9 cellular contexts compared by ENCODE assay signal in the genomic region with DNA sequence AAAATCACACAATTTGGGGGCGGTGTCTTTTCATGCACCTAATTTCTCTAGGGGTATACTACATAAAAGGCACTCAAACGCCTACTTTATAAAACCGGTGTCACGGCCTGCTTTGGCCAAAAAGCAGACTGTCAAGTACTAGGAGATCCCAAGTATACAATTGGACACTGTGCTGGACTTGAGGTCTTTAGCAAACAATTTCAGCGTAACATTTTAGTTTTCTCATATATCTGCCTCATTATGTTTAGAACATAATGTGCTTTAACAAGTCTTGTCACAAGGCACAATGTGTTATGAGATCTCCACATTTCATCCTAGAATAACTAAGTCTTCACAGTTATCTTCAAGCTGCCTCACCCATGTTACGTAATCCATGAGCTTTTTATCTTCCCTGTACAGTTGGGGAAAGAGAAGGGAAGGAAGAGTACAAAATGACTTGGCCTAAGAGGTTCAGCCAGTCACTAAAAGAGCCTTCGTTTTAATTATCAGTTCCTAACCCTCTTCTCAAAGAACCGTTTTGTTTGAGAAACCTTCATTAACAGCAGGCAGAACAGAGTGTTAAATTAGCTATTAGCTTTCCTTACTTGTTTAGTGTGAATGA. TPM values are rescaled to one million over a fixed set of nuclear protein-coding genes. Genes with fewer than 3 reads are reported as not detected.
DNase-seq lines count a peak whose midpoint lies in the region; ATAC-seq, FAIRE-seq and TF ChIP-seq lines count a peak whose summit lies in the region.
"Had no signal": no experiment of that assay in that cellular context is flagged by ENCODE, and none has a peak within 500 bp of the region (broad histone marks: within the 10 kb centered on the region; RNA-seq: fewer than 3 reads in every experiment).

No MANE protein-coding gene starts in this region.

- H3K27me3 ChIP-seq in PC-3 (ENCODE audit: low read length) (no peaks in the 10 kb centered on the region), endodermal cell (ENCODE audit: control insufficient read depth, insufficient read depth, low read length, poor library complexity, severe bottlenecking) (peaks cover 24% of the 10 kb centered on the region), small intestine (ENCODE audit: control insufficient read depth in 2 of 2, insufficient read depth in 2 of 2, low read length in 2 of 2) (no peaks in the 10 kb centered on the region), upper lobe of left lung (no peaks in the 10 kb centered on the region)

- FAIRE-seq in small intestine (lab: Jason Lieb, UNC) (no peak), urothelium cell line (lab: Jason Lieb, UNC) (no peak)

- peaks cover 62% of the 10 kb centered on the region for H3K4me1 Mint-ChIP-seq in activated T-cell treated with anti-CD3 and anti-CD28 coated beads, Interleukin-2, amount 50 U/mL, for 24 hours (ENCODE audit: low read depth)
- H3K4me1 Mint-ChIP-seq in endodermal cell = peaks cover 41% of the 10 kb centered on the region

- H2AFZ ChIP-seq in PC-3 (ENCODE audit: low read length) = no peak overlapping the region

- no peak for ATAC-seq in PC-3
- no peak for ATAC-seq in upper lobe of left lung (ENCODE audit: low FRiP score in 2 of 2)

- no peaks in the 10 kb centered on the region; the same call in 1 of the 2 replicates for H4K20me1 ChIP-seq in PC-3 (ENCODE audit: low read length)

- H3K4me2 ChIP-seq in PC-3 (ENCODE audit: low read length) = peak overlapping the region; percentile 96

- peaks cover 3% of the 10 kb centered on the region for H3K27me3 Mint-ChIP-seq in activated T-cell treated with anti-CD3 and anti-CD28 coated beads, Interleukin-2, amount 50 U/mL, for 24 hours
- H3K27me3 Mint-ChIP-seq in endodermal cell (ENCODE audit: insufficient read depth) = peaks cover 43% of the 10 kb centered on the region

- H3K27ac ChIP-seq in PC-3 (ENCODE audit: low read length) (no peak overlapping the region), endodermal cell (ENCODE audit: low read depth, low read length) (no peak overlapping the region), small intestine (ENCODE audit: low read depth in 1 of 2, low read length in 1 of 2) (no peak overlapping the region), upper lobe of left lung (no peak overlapping the region)

- H3K4me3 ChIP-seq in PC-3 (ENCODE audit: low read length) (peak overlapping the region; percentile 75), endodermal cell (ENCODE audit: low read length) (peak overlapping the region; percentile 86), small intestine (ENCODE audit: low read depth in 1 of 2, low read length in 2 of 2) (no peak overlapping the region), upper lobe of left lung (no peak overlapping the region)

- peaks cover 5% of the 10 kb centered on the region for H3K36me3 Mint-ChIP-seq in activated T-cell treated with anti-CD3 and anti-CD28 coated beads, Interleukin-2, amount 50 U/mL, for 24 hours (ENCODE audit: low read depth)
- no peaks in the 10 kb centered on the region for H3K36me3 Mint-ChIP-seq in endodermal cell (ENCODE audit: low read depth)

- POLR2A ChIA-PET in PC-3 (lab: Charles Lee; ENCODE audit: unreplicated experiment) = interaction anchor here (0.9 kb wide), 1 partner anchor 30 kb away, joined by 6 read pairs; no protein-coding TSS in a partner anchor

- peaks cover 64% of the 10 kb centered on the region for H3K79me2 ChIP-seq in PC-3 (ENCODE audit: low read length)

- TF ChIP-seq CTCF in PC-3 (conservative IDR thresholded peaks at IDR 0.05; ENCODE audit: low read depth, low read length) = no peak
- no peak for TF ChIP-seq CTCF in endodermal cell (conservative IDR thresholded peaks at IDR 0.05)
- no peak for TF ChIP-seq CTCF in upper lobe of left lung (IDR thresholded peaks at IDR 0.05)

- 81 to 82% methylated on average over 6 to 8 of the region's 8 CpGs for WGBS in endodermal cell (ENCODE audit: insufficient coverage in 1 of 2, insufficient read length in 1 of 2), 2 experiments
- WGBS in small intestine, 3 donors = 58 to 78% (median 71%) methylated on average over 8 of the region's 8 CpGs
- WGBS in upper lobe of left lung, 2 donors = 80 to 84% methylated on average over 8 of the region's 8 CpGs

- H3K9me3 ChIP-seq in PC-3 (ENCODE audit: low read length) (no peaks in the 10 kb centered on the region), endodermal cell (ENCODE audit: control insufficient read depth, low read length) (no peaks in the 10 kb centered on the region), small intestine (ENCODE audit: control insufficient read depth, low read depth) (no peaks in the 10 kb centered on the region), upper lobe of left lung (no peaks in the 10 kb centered on the region)

- DNase-seq in activated T-cell treated with anti-CD3 and anti-CD28 coated beads, Interleukin-2, amount 50 U/mL, for 24 hours = no peak
- DNase-seq in activated T-cell treated with anti-CD3 and anti-CD28 coated beads, Interleukin-2, amount 50 U/mL, for 1 hour = no peak
- DNase-seq in PC-3 = peak; percentile 17
- no peak for DNase-seq in endodermal cell
- DNase-seq in small intestine = peak; percentile 64
- no peak for DNase-seq in urothelium cell line (ENCODE audit: low spot score)
- DNase-seq in retina = no peak
- no peak for DNase-seq in upper lobe of left lung
- DNase-seq: left cardiac atrium had no signal

- H3K9me3 Mint-ChIP-seq in activated T-cell treated with anti-CD3 and anti-CD28 coated beads, Interleukin-2, amount 50 U/mL, for 24 hours = no peaks in the 10 kb centered on the region
- H3K9me3 Mint-ChIP-seq in endodermal cell = no peaks in the 10 kb centered on the region

- TF ChIP-seq POLR2A in upper lobe of left lung (IDR thresholded peaks at IDR 0.05) = no peak

- peak overlapping the region; percentile 94 for H3K4me3 Mint-ChIP-seq in activated T-cell treated with anti-CD3 and anti-CD28 coated beads, Interleukin-2, amount 50 U/mL, for 24 hours
- H3K4me3 Mint-ChIP-seq in endodermal cell = peak overlapping the region; percentile 63

- H3K9ac ChIP-seq in PC-3 (ENCODE audit: low read length) = no peak overlapping the region
- H3K9ac ChIP-seq in endodermal cell (ENCODE audit: extremely low read depth, low read length, poor library complexity, severe bottlenecking) = peak overlapping the region; percentile 55

- H3K9me2 ChIP-seq in PC-3 (replicated peaks; ENCODE audit: low read length) = no peaks in the 10 kb centered on the region

- intact Hi-C loops in PC-3 (cut with micrococcal nuclease) = loop anchor here (5.0 kb wide), 2 partner anchors 39 to 66 kb away; no protein-coding TSS in a partner anchor

- CTCF ChIA-PET in PC-3 (lab: Charles Lee) = interaction anchor here (0.6 kb wide), 1 partner anchor 146 kb away, joined by 3 read pairs; no protein-coding TSS in a partner anchor

- no TSS peak for BruUV-seq in PC-3 (replicated peaks; lab: Mats Ljungman, UMichigan)

- H3K4me1 ChIP-seq in PC-3 (ENCODE audit: insufficient read depth, low read length) (peaks cover 31% of the 10 kb centered on the region), endodermal cell (ENCODE audit: control insufficient read depth, insufficient read depth, low read length) (peaks cover 6% of the 10 kb centered on the region), small intestine (ENCODE audit: control insufficient read depth in 2 of 2, insufficient read depth in 1 of 2, low read depth in 1 of 2, low read length in 1 of 2) (peaks cover 2 to 3% of the 10 kb centered on the region in 2 donors), upper lobe of left lung (peaks cover 0 to 22% (median 8%) of the 10 kb centered on the region in 4 donors)

- no peak overlapping the region for H3K27ac Mint-ChIP-seq in activated T-cell treated with anti-CD3 and anti-CD28 coated beads, Interleukin-2, amount 50 U/mL, for 24 hours
- no peak overlapping the region for H3K27ac Mint-ChIP-seq in endodermal cell

- no peaks in the 10 kb centered on the region for H3F3A ChIP-seq in PC-3 (ENCODE audit: low read length, unreplicated experiment)

- TF ChIP-seq EP300 in upper lobe of left lung (IDR thresholded peaks at IDR 0.05) = no peak

- no peaks in the 10 kb centered on the region for H3K36me3 ChIP-seq in PC-3 (ENCODE audit: low read depth, low read length)
- no peaks in the 10 kb centered on the region for H3K36me3 ChIP-seq in endodermal cell (ENCODE audit: control insufficient read depth, insufficient read depth, low read length)
- H3K36me3 ChIP-seq in small intestine (ENCODE audit: control insufficient read depth in 2 of 2, insufficient read depth in 2 of 2, low read length in 2 of 2) = no peaks in the 10 kb centered on the region
- no peaks in the 10 kb centered on the region for H3K36me3 ChIP-seq in upper lobe of left lung

RNA-seq across cellular contexts. Expression of a gene that starts 1.7 kb away (rescaled TPM):
- total RNA-seq in PC-3 (2014; rRNA removed) = 22.8 and 28.0 TPM in 2 replicates
- total RNA-seq in endodermal cell = 10 to 100 TPM; 16.6 to 21.8 TPM
- polyA plus RNA-seq in endodermal cell (2013, experiment 1 of 2) = 18.8 TPM
- polyA plus RNA-seq in endodermal cell (2013, experiment 2 of 2) = 19.6 TPM
- polyA plus RNA-seq in small intestine = 10 to 100 TPM in 2 of 3 donors, 1 to 10 TPM in 1; 5.7 to 15.7 (median 11.6) TPM
- 10 to 100 TPM in 1 of 6 donors, 1 to 10 TPM in 5; 2.1 to 15.0 (median 5.4) TPM for total RNA-seq in upper lobe of left lung

Comparison
In these comparisons a context has a peak if more than half of its experiments do, and no peak if none do; other contexts are left out.
1. DNase-seq: peak in PC-3 (single experiment) and small intestine (single experiment); none in activated T-cell treated with anti-CD3 and anti-CD28 coated beads, Interleukin-2, amount 50 U/mL, for 24 hours (single experiment), activated T-cell treated with anti-CD3 and anti-CD28 coated beads, Interleukin-2, amount 50 U/mL, for 1 hour (single experiment), endodermal cell (single experiment), urothelium cell line (single experiment), retina (single experiment) and upper lobe of left lung (0 of 2).
2. H3K4me3 ChIP-seq: peak in PC-3 (single experiment) and endodermal cell (single experiment); none in small intestine (0 of 2) and upper lobe of left lung (0 of 4).